ENCODE assay signal across 13 cellular contexts in the genomic region with DNA sequence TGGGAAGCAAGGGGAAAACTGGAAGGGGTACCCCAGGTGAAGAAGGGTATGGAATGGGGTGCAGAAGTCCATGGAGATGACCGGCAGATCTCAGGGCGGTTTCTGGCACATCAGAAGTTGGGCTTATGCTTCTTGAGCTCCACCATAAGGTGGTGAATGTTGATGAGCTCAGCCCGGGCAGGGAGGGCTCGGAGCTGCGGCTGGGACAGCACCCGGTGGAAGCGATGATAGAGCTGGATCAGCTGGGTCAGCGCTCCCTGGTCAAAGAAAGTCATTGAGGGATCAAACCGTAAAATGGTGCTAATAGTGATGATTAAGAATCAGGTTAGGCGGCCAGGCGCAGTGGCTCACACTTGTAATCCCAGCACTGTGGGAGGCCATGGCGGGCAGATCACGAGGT. TPM values are rescaled to one million over a fixed set of nuclear protein-coding genes. Genes with fewer than 3 reads are reported as not detected.
A peak's percentile ranks its signal among the peaks of the same experiment; 100 is the strongest.
DNase-seq lines count a peak whose midpoint lies in the region; ATAC-seq and TF ChIP-seq lines count a peak whose summit lies in the region.
"Had no signal": no experiment of that assay in that cellular context is flagged by ENCODE, and none has a peak within 500 bp of the region (broad histone marks: within the 10 kb centered on the region; RNA-seq: fewer than 3 reads in every experiment).

No MANE protein-coding gene starts in this region.

- H3K27ac Mint-ChIP-seq in activated naive CD8-positive, alpha-beta T cell: peak overlapping the region; percentile 91
- H3K27ac Mint-ChIP-seq in naive B cell: peak overlapping the region in 3 of 6 donors; percentile 29 to 91 (median 87)

- H3K4me3 Mint-ChIP-seq in activated naive CD8-positive, alpha-beta T cell: peak overlapping the region; percentile 90
- peak overlapping the region in 5 of 8 donors; percentile 70 to 95 (median 92) for H3K4me3 Mint-ChIP-seq in naive B cell

- CTCF ChIA-PET in HCT116 (lab: Charles Lee): no interaction called here

- H3K36me3 ChIP-seq in HCT116 (ENCODE audit: control insufficient read depth in 1 of 2, insufficient read depth in 2 of 2, low read length in 2 of 2): no peaks in the 10 kb centered on the region

- H3K9me2 ChIP-seq in HCT116 (ENCODE audit: insufficient read depth): no peaks in the 10 kb centered on the region

- no peaks in the 10 kb centered on the region for H3K9me3 ChIP-seq in HCT116 (ENCODE audit: control insufficient read depth in 1 of 2, insufficient read depth in 1 of 2, low read depth in 1 of 2, low read length in 2 of 2)

- H3K27me3 ChIP-seq in HCT116 (ENCODE audit: insufficient read depth, low read length): no peaks in the 10 kb centered on the region

- H3K36me3 Mint-ChIP-seq in activated naive CD8-positive, alpha-beta T cell: peaks cover 11% of the 10 kb centered on the region
- H3K36me3 Mint-ChIP-seq in naive B cell: peaks cover 5 to 7% of the 10 kb centered on the region in 2 donors

- peak overlapping the region; percentile 90 for H3K27ac ChIP-seq in HCT116 (ENCODE audit: low read depth, low read length)
- H3K27ac ChIP-seq: SK-N-MC had no signal

- no TSS peak for BruUV-seq in HCT116 (replicated peaks; lab: Mats Ljungman, UMichigan)

- intact Hi-C loops in HCT116 (cut with micrococcal nuclease): no loop called here
- intact Hi-C loops in head of caudate nucleus (cut with DNase I): no loop called here

- TF ChIP-seq CTCF in AG10803 (conservative IDR thresholded peaks at IDR 0.05; ENCODE audit: low read length): no peak
- no peak for TF ChIP-seq CTCF in HCT116 (IDR thresholded peaks at IDR 0.05 in 2 of 3, conservative IDR thresholded peaks at IDR 0.05 in 1 of 3; ENCODE audit: borderline replicate concordance in 1 of 3, insufficient read depth in 1 of 3, low read depth in 2 of 3, low read length in 2 of 3)

- H3K4me3 ChIP-seq in AG10803 (ENCODE audit: low read length) (peak overlapping the region; percentile 22), HCT116 (replicated peaks in 1 of 2; ENCODE audit: low read depth in 1 of 2, low read length in 2 of 2) (peak overlapping the region; percentile 74 to 85; a peak in 3 of 4 replicates)

- H2AFZ ChIP-seq in HCT116 (ENCODE audit: low read depth, low read length, poor library complexity, severe bottlenecking): no peak overlapping the region

- no peak for TF ChIP-seq POLR2A in HCT116 (IDR thresholded peaks at IDR 0.05; ENCODE audit: borderline replicate concordance, extremely low read depth, insufficient read depth, insufficient read length)

- H3K4me1 ChIP-seq in HCT116 (ENCODE audit: control insufficient read depth in 1 of 2, insufficient read depth in 2 of 2, low read length in 2 of 2): peaks cover 20 to 45% of the 10 kb centered on the region in 2 experiments

- H3K79me2 ChIP-seq in HCT116 (ENCODE audit: insufficient read depth, low read length): no peaks in the 10 kb centered on the region

- peak overlapping the region; percentile 99 for H3K4me2 ChIP-seq in HCT116 (ENCODE audit: low read length)

- no peaks in the 10 kb centered on the region for H3K27me3 Mint-ChIP-seq in activated naive CD8-positive, alpha-beta T cell
- H3K27me3 Mint-ChIP-seq in naive B cell: peaks cover 0 to 4% (median 0%) of the 10 kb centered on the region in 3 donors

- peak overlapping the region; percentile 88 for H3K9ac ChIP-seq in HCT116 (ENCODE audit: low read length)

- RAD21 ChIA-PET in HCT116 (lab: Charles Lee; ENCODE audit: low non-redundant PET in 1 of 2, low total read pairs in 2 of 2, uncharacterized antibody in 2 of 2, unreplicated experiment in 2 of 2): no interaction called here

- no peak for DNase-seq in AG10803 (ENCODE audit: low read depth)
- DNase-seq in HCT116 (ENCODE audit: low read depth, low spot score): no peak
- no peak for DNase-seq in naive B cell
- no peak for DNase-seq in head of caudate nucleus
- no peak for DNase-seq in NCI-H2171 (lab: John Stamatoyannopoulos, UW)
- no peak for DNase-seq in NCI-H510A (lab: John Stamatoyannopoulos, UW)
- no peak for DNase-seq in amniotic stem cell (lab: John Stamatoyannopoulos, UW)
- DNase-seq: DMS79, hippocampal formation, NCI-H446, substantia nigra had no signal

- no peak for ATAC-seq in HCT116
- no peak for ATAC-seq in naive B cell (ENCODE audit: low read depth in 2 of 2)

- TF ChIP-seq RAD21 in HCT116 (IDR thresholded peaks at IDR 0.05; ENCODE audit: low read depth): no peak

- peaks cover 32% of the 10 kb centered on the region for H3K4me1 Mint-ChIP-seq in activated naive CD8-positive, alpha-beta T cell (ENCODE audit: low read depth)
- peaks cover 20 to 40% (median 38%) of the 10 kb centered on the region in 3 donors for H3K4me1 Mint-ChIP-seq in naive B cell

- POLR2A ChIA-PET in HCT116 (lab: Charles Lee): interaction anchor here (0.8 to 4.0 kb wide), 3 partner anchors 8 to 21 kb away, joined by 4 to 24 read pairs (median 19); partner anchors contain the start of genes RPS18 and VPS52

- no peaks in the 10 kb centered on the region for H3K9me3 Mint-ChIP-seq in activated naive CD8-positive, alpha-beta T cell (ENCODE audit: low read depth)
- no peaks in the 10 kb centered on the region for H3K9me3 Mint-ChIP-seq in naive B cell

- H4K20me1 ChIP-seq in HCT116 (ENCODE audit: insufficient read depth): no peaks in the 10 kb centered on the region

TF ChIP-seq in HCT116, 20 proteins besides CTCF, POLR2A, EP300 and RAD21 (continues in another document):
- no peak for TF ChIP-seq REST (IDR thresholded peaks at IDR 0.05; ENCODE audit: low read depth)
- TF ChIP-seq TCF7L2 (IDR thresholded peaks at IDR 0.05; ENCODE audit: borderline replicate concordance, extremely low read depth, insufficient read depth, insufficient read length): no peak
- TF ChIP-seq, protein P1, sequence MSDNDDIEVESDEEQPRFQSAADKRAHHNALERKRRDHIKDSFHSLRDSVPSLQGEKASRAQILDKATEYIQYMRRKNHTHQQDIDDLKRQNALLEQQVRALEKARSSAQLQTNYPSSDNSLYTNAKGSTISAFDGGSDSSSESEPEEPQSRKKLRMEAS (IDR thresholded peaks at IDR 0.05): no peak
- no peak for TF ChIP-seq EGR1 (IDR thresholded peaks at IDR 0.05; ENCODE audit: low read depth)
- no peak for TF ChIP-seq ZBTB33 (IDR thresholded peaks at IDR 0.05; ENCODE audit: extremely low read depth, insufficient replicate concordance, low read length)
- TF ChIP-seq SP1 (IDR thresholded peaks at IDR 0.05; ENCODE audit: low read depth): no peak
- TF ChIP-seq EZH2phosphoT487 (IDR thresholded peaks at IDR 0.05; ENCODE audit: borderline replicate concordance): no peak
- TF ChIP-seq FOSL1 (IDR thresholded peaks at IDR 0.05; ENCODE audit: low read depth): no peak
- no peak for TF ChIP-seq CEBPB (IDR thresholded peaks at IDR 0.05; ENCODE audit: low read depth)
- TF ChIP-seq ZFX (IDR thresholded peaks at IDR 0.05): no peak

RNA-seq across cellular contexts. Expression of gene VPS52, which starts 20.9 kb away (rescaled TPM):
- 58.2 TPM for total RNA-seq in HCT116 (2021; ENCODE audit: unreplicated experiment)
- 46.5 and 55.7 TPM in 2 replicates for polyA plus RNA-seq in HCT116 (2012)
- polyA plus RNA-seq in naive B cell (ENCODE audit: low read depth in 6 of 6): 10 to 100 TPM in 5 of 6 donors, 1 to 10 TPM in 1; 5.3 to 18.9 (median 14.4) TPM

RNA-seq across cellular contexts. Expression of gene RPS18, which starts 21.1 kb away (rescaled TPM):
- total RNA-seq in HCT116 (2021; ENCODE audit: unreplicated experiment): 4,062 TPM
- polyA plus RNA-seq in HCT116 (2012): 10,667 and 12,933 TPM in 2 replicates
- polyA plus RNA-seq in naive B cell (ENCODE audit: low read depth in 6 of 6): over 10,000 TPM in 1 of 6 donors, 1,000 to 10,000 TPM in 5; 6,561 to 10,092 (median 8,290) TPM

RNA-seq across cellular contexts. Expression of gene B3GALT4, which starts 26.2 kb away (rescaled TPM):
- 1.9 TPM for total RNA-seq in HCT116 (2021; ENCODE audit: unreplicated experiment)
- 0.52 and 1.3 TPM in 2 replicates for polyA plus RNA-seq in HCT116 (2012)
- polyA plus RNA-seq in naive B cell (ENCODE audit: low read depth in 6 of 6): 10 to 100 TPM; 18.3 to 31.6 (median 22.2) TPM

RNA-seq across cellular contexts. Expression of gene WDR46, which starts 38.3 kb away (rescaled TPM):
- 90.6 TPM for total RNA-seq in HCT116 (2021; ENCODE audit: unreplicated experiment)
- 60.4 and 68.7 TPM in 2 replicates for polyA plus RNA-seq in HCT116 (2012)
- 10 to 100 TPM; 50.5 to 78.0 (median 59.3) TPM for polyA plus RNA-seq in naive B cell (ENCODE audit: low read depth in 6 of 6)

RNA-seq across cellular contexts. Expression of gene PFDN6, which starts 38.7 kb away (rescaled TPM):
- total RNA-seq in HCT116 (2021; ENCODE audit: unreplicated experiment): 90.5 TPM
- 60.4 and 84.0 TPM in 2 replicates for polyA plus RNA-seq in HCT116 (2012)
- polyA plus RNA-seq in naive B cell (ENCODE audit: low read depth in 6 of 6): 10 to 100 TPM; 29.4 to 47.8 (median 41.3) TPM
